In genomic region chr12:87995581-87996178, GRCh38 we compare ENCODE assay signal across 8 cellular contexts. TPM values are rescaled to one million over a fixed set of nuclear protein-coding genes. Genes with fewer than 3 reads are reported as not detected.
DNase-seq lines count a peak whose midpoint lies in the region; ATAC-seq and TF ChIP-seq lines count a peak whose summit lies in the region.

No MANE protein-coding gene starts in this region.

- H3K9ac ChIP-seq in fibroblast of lung (ENCODE audit: insufficient read depth, low read length) (no peak overlapping the region), neural progenitor cell (no peak overlapping the region)

- DNase-seq in Daoy (ENCODE audit: low read depth) (peak; percentile 73), HS-5 (ENCODE audit: low read depth) (peak; percentile 40), NCI-H82 (lab: John Stamatoyannopoulos, UW) (peak; percentile 83), fibroblast of lung (ENCODE audit: low read depth in 2 of 2) (peak; percentile 63 to 82), neural progenitor cell (ENCODE audit: low spot score) (peak; percentile 79), vagina (ENCODE audit: extremely low spot score in 2 of 2) (no peak)
- peak; percentile 2 for DNase-seq in activated CD8-positive, alpha-beta memory T cell treated with anti-CD3 and anti-CD28 coated beads, Interleukin-2, amount 50 U/mL, for 24 hours (ENCODE audit: extremely low read depth)

- H3K27ac Mint-ChIP-seq in neural progenitor cell, result no peak overlapping the region

- no peaks in the 10 kb centered on the region for H3F3A ChIP-seq in neural progenitor cell (ENCODE audit: low read depth)

- intact Hi-C loops in vagina (cut with DNase I), result no loop called here

- no peak for TF ChIP-seq POLR2A in vagina (IDR thresholded peaks at IDR 0.05)

- H3K36me3 Mint-ChIP-seq in neural progenitor cell, result no peaks in the 10 kb centered on the region

- no peak overlapping the region for H3K4me2 ChIP-seq in fibroblast of lung (ENCODE audit: extremely low read depth, insufficient read depth, low read length)
- no peak overlapping the region for H3K4me2 ChIP-seq in neural progenitor cell

- H3K4me1 ChIP-seq in fibroblast of lung (ENCODE audit: control insufficient read depth, extremely low read depth, insufficient read depth, low read length), result no peaks in the 10 kb centered on the region
- peaks cover 5% of the 10 kb centered on the region for H3K4me1 ChIP-seq in neural progenitor cell
- no peaks in the 10 kb centered on the region for H3K4me1 ChIP-seq in vagina

- no peaks in the 10 kb centered on the region for H3K9me3 Mint-ChIP-seq in neural progenitor cell

- H2AFZ ChIP-seq in fibroblast of lung (ENCODE audit: low read length) (no peak overlapping the region), neural progenitor cell (replicated peaks) (peak overlapping the region; percentile 6)

- H3K79me2 ChIP-seq in fibroblast of lung (ENCODE audit: control insufficient read depth, insufficient read depth, low read length) (no peaks in the 10 kb centered on the region), neural progenitor cell (ENCODE audit: low read depth) (no peaks in the 10 kb centered on the region)

- no peaks in the 10 kb centered on the region for H3K4me1 Mint-ChIP-seq in neural progenitor cell

- H3K9me3 ChIP-seq in fibroblast of lung (ENCODE audit: control insufficient read depth, insufficient read depth, low read depth, low read length), result no peaks in the 10 kb centered on the region
- no peaks in the 10 kb centered on the region for H3K9me3 ChIP-seq in neural progenitor cell (ENCODE audit: low read depth)
- no peaks in the 10 kb centered on the region for H3K9me3 ChIP-seq in vagina

- H3K4me3 ChIP-seq in fibroblast of lung (replicated peaks in 1 of 4; ENCODE audit: control extremely low read depth in 1 of 4, insufficient read depth in 1 of 4, low read depth in 3 of 4, low read length in 4 of 4), result no peak overlapping the region
- H3K4me3 ChIP-seq in neural progenitor cell, result no peak overlapping the region
- H3K4me3 ChIP-seq in vagina, result no peak overlapping the region

- H3K36me3 ChIP-seq in fibroblast of lung (ENCODE audit: control insufficient read depth, insufficient read depth, low read length) (no peaks in the 10 kb centered on the region), neural progenitor cell (no peaks in the 10 kb centered on the region), vagina (no peaks in the 10 kb centered on the region)

- ATAC-seq in GM21526 (IDR thresholded peaks at IDR 0.05; ENCODE audit: low FRiP score, unreplicated experiment), result peak; percentile 93

- H3K4me3 Mint-ChIP-seq in neural progenitor cell, result no peak overlapping the region

- H4K20me1 ChIP-seq in fibroblast of lung (ENCODE audit: control insufficient read depth, extremely low read depth, insufficient read depth, low read length) (no peaks in the 10 kb centered on the region), neural progenitor cell (ENCODE audit: low read depth) (no peaks in the 10 kb centered on the region)

- H3K27me3 Mint-ChIP-seq in neural progenitor cell (ENCODE audit: insufficient read depth, low read depth), result no peaks in the 10 kb centered on the region

- H3K27ac ChIP-seq in fibroblast of lung (ENCODE audit: insufficient read depth, low read length) (no peak overlapping the region), neural progenitor cell (no peak overlapping the region), vagina (no peak overlapping the region)

- no peaks in the 10 kb centered on the region for H3K27me3 ChIP-seq in fibroblast of lung (ENCODE audit: control insufficient read depth, insufficient read depth, low read length)
- H3K27me3 ChIP-seq in neural progenitor cell, result no peaks in the 10 kb centered on the region
- H3K27me3 ChIP-seq in vagina, result no peaks in the 10 kb centered on the region

- peak; percentile 78 to 79 for TF ChIP-seq CTCF in fibroblast of lung (conservative IDR thresholded peaks at IDR 0.05 in 1 of 2, IDR thresholded peaks at IDR 0.05 in 1 of 2; ENCODE audit: low read depth in 1 of 2, low read length in 2 of 2)
- TF ChIP-seq CTCF in neural progenitor cell (IDR thresholded peaks at IDR 0.05), result peak; percentile 84
- TF ChIP-seq CTCF in vagina (IDR thresholded peaks at IDR 0.05), result peak; percentile 33 to 53 (median 40)

RNA-seq across cellular contexts. Expression of gene C12orf50, which starts 33.5 kb away (rescaled TPM):
- total RNA-seq in Daoy (2014; rRNA removed; shearing (Covaris generic)), result not detected in 2 replicates
- total RNA-seq in fibroblast of lung (under 0.01 TPM in 1 of 2 replicates, not detected in the other), neural progenitor cell (ENCODE audit: low replicate concordance) (not detected in 2 replicates), vagina (not detected)
- not detected in 2 replicates for polyA plus RNA-seq in fibroblast of lung
- not detected in 2 replicates for polyA plus RNA-seq in fibroblast of lung (2012)
- polyA minus RNA-seq in fibroblast of lung (ENCODE audit: low replicate concordance), result not detected in 2 replicates

Comparison
In these comparisons a context has a peak if more than half of its experiments do, and no peak if none do; other contexts are left out.
1. DNase-seq: peak in Daoy (single experiment), HS-5 (single experiment), NCI-H82 (single experiment), activated CD8-positive, alpha-beta memory T cell treated with anti-CD3 and anti-CD28 coated beads, Interleukin-2, amount 50 U/mL, for 24 hours (single experiment), fibroblast of lung (2 of 2) and neural progenitor cell (single experiment); none in vagina (0 of 2).
2. Peak in every context shown above with its lines, with median percentiles within 50 percentile points of each other: CTCF ChIP-seq.